ENCODE assay signal across 20 cellular contexts in genomic region chrX:22340022-22340616, GRCh38.
"Had no signal": no experiment of that assay in that cellular context is flagged by ENCODE, and none has a peak within 500 bp of the region (broad histone marks: within the 10 kb centered on the region; RNA-seq: fewer than 3 reads in every experiment).

No MANE protein-coding gene starts in this region.

- H3K9me3 ChIP-seq: ascending aorta, gastrocnemius medialis, lower lobe of right lung had no signal

- H3K4me1 Mint-ChIP-seq: activated CD4-positive, alpha-beta T cell treated with anti-CD3 and anti-CD28 coated beads, Interleukin-2, amount 10 ng/mL, durations not matched to agents 24 days and 14 days; activated naive CD4-positive, alpha-beta T cell treated with anti-CD3 and anti-CD28 coated beads, Interleukin-2, amount 10 ng/mL, durations not matched to agents 7 days and 5 days had no signal

- H3K4me1 ChIP-seq: ascending aorta, gastrocnemius medialis, lower lobe of right lung had no signal

- H3K27me3 Mint-ChIP-seq: activated CD4-positive, alpha-beta T cell treated with anti-CD3 and anti-CD28 coated beads, Interleukin-2, amount 10 ng/mL, durations not matched to agents 24 days and 14 days; activated CD8-positive, alpha-beta T cell treated with anti-CD3 and anti-CD28 coated beads for 36 hours; activated naive CD4-positive, alpha-beta T cell treated with anti-CD3 and anti-CD28 coated beads, Interleukin-2, amount 10 ng/mL, durations not matched to agents 7 days and 5 days; effector memory CD8-positive, alpha-beta T cell; natural killer cell treated with Interleukin-12 subunit alpha and Interleukin-12 subunit beta and Interleukin-15 and Interleukin-18, amount 100 ng/mL, for 72 hours had no signal

- H3K27me3 ChIP-seq: ascending aorta, cardiac muscle cell, gastrocnemius medialis had no signal

- H3K36me3 ChIP-seq: ascending aorta, cardiac muscle cell, gastrocnemius medialis, lower lobe of right lung had no signal

- H3K27ac ChIP-seq: ascending aorta, cardiac muscle cell, gastrocnemius medialis, lower lobe of right lung had no signal

- H3K4me3 ChIP-seq: ascending aorta, cardiac muscle cell, gastrocnemius medialis, lower lobe of right lung had no signal

- DNase-seq: activated CD4-positive, alpha-beta T cell treated with anti-CD3 and anti-CD28 coated beads, Interleukin-2, amount 10 ng/mL, durations not matched to agents 24 days and 14 days; activated CD8-positive, alpha-beta T cell treated with anti-CD3 and anti-CD28 coated beads for 36 hours; activated naive CD4-positive, alpha-beta T cell treated with anti-CD3 and anti-CD28 coated beads, Interleukin-2, amount 10 ng/mL, durations not matched to agents 7 days and 5 days; activated T-cell treated with anti-CD3 and anti-CD28 coated beads, Interleukin-2, amount 50 U/mL, for 1 hour; dermis blood vessel endothelial cell; effector memory CD8-positive, alpha-beta T cell; gastrocnemius medialis; left cardiac atrium; lower lobe of right lung; occipital lobe; posterior cingulate gyrus; retina; stimulated activated CD4-positive, alpha-beta T cell treated with anti-CD3 and anti-CD28 coated beads, Interleukin-12 subunit alpha, Interleukin-12 subunit beta, amount 100 ng/mL, for 4 hours; stimulated activated CD4-positive, alpha-beta T cell treated with anti-CD3 and anti-CD28 coated beads, Interleukin-1b, Interleukin-23, amount 100 ng/mL, for 48 hours; stimulated activated CD8-positive, alpha-beta memory T cell treated with anti-CD3 and anti-CD28 coated beads, Interleukin-4, amount 100 ng/mL, for 48 hours; stimulated activated naive CD4-positive, alpha-beta T cell had no signal

- FAIRE-seq: islet of Langerhans had no signal

- ATAC-seq: activated CD8-positive, alpha-beta T cell treated with anti-CD3 and anti-CD28 coated beads for 36 hours; effector memory CD8-positive, alpha-beta T cell; gastrocnemius medialis; left cardiac atrium; lower lobe of right lung; natural killer cell treated with Interleukin-12 subunit alpha and Interleukin-12 subunit beta and Interleukin-15 and Interleukin-18, amount 100 ng/mL, for 72 hours had no signal

- H3K4me3 Mint-ChIP-seq: activated CD4-positive, alpha-beta T cell treated with anti-CD3 and anti-CD28 coated beads, Interleukin-2, amount 10 ng/mL, durations not matched to agents 24 days and 14 days; activated CD8-positive, alpha-beta T cell treated with anti-CD3 and anti-CD28 coated beads for 36 hours; activated naive CD4-positive, alpha-beta T cell treated with anti-CD3 and anti-CD28 coated beads, Interleukin-2, amount 10 ng/mL, durations not matched to agents 7 days and 5 days; effector memory CD8-positive, alpha-beta T cell; natural killer cell treated with Interleukin-12 subunit alpha and Interleukin-12 subunit beta and Interleukin-15 and Interleukin-18, amount 100 ng/mL, for 72 hours had no signal

- H3K9me3 Mint-ChIP-seq: activated CD8-positive, alpha-beta T cell treated with anti-CD3 and anti-CD28 coated beads for 36 hours; activated naive CD4-positive, alpha-beta T cell treated with anti-CD3 and anti-CD28 coated beads, Interleukin-2, amount 10 ng/mL, durations not matched to agents 7 days and 5 days had no signal

- H3K36me3 Mint-ChIP-seq: activated naive CD4-positive, alpha-beta T cell treated with anti-CD3 and anti-CD28 coated beads, Interleukin-2, amount 10 ng/mL, durations not matched to agents 7 days and 5 days; natural killer cell treated with Interleukin-12 subunit alpha and Interleukin-12 subunit beta and Interleukin-15 and Interleukin-18, amount 100 ng/mL, for 72 hours had no signal

- H3K27ac Mint-ChIP-seq: activated CD4-positive, alpha-beta T cell treated with anti-CD3 and anti-CD28 coated beads, Interleukin-2, amount 10 ng/mL, durations not matched to agents 24 days and 14 days; activated CD8-positive, alpha-beta T cell treated with anti-CD3 and anti-CD28 coated beads for 36 hours; activated naive CD4-positive, alpha-beta T cell treated with anti-CD3 and anti-CD28 coated beads, Interleukin-2, amount 10 ng/mL, durations not matched to agents 7 days and 5 days; effector memory CD8-positive, alpha-beta T cell; natural killer cell treated with Interleukin-12 subunit alpha and Interleukin-12 subunit beta and Interleukin-15 and Interleukin-18, amount 100 ng/mL, for 72 hours had no signal
